Comparison of ENCODE assay signal across 13 cellular contexts in the genomic region with DNA sequence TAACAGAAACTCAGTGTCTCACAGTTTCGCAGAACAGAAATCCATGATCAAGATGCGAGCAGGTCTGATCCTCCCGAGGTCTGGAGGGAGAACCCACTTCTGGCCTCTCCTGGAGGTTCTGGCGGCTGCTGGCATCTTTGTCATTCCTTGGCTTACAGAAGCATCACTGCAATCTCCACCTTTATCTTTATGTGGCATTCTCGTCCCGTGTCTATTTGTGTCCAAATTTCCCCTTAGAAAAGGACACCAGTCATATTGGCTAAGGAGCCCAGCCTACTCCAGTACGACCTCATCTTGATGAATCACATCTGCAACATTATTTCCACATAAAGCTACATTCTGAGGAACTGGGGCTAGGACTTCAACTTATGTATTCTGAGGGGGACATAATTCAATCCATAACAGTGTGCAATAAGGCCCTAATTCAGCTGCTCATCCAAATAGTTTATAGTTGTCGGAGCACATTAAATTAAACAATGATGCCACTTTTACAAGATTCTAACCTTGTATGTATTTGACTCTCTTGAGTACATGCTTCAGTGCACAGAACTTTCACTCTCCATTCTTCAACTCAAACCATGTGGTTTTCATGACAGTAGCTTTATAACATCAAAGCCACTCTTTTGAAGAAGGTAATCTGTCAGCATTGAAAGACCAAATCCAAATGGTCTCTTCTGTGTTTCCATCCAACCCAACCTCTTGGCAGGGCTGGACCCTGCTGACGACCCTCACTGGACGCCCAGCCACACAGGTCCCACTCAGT.
A peak's percentile ranks its signal among the peaks of the same experiment; 100 is the strongest.
DNase-seq lines count a peak whose midpoint lies in the region; ATAC-seq and TF ChIP-seq lines count a peak whose summit lies in the region.
"Had no signal": no experiment of that assay in that cellular context is flagged by ENCODE, and none has a peak within 500 bp of the region (broad histone marks: within the 10 kb centered on the region; RNA-seq: fewer than 3 reads in every experiment).

No MANE protein-coding gene starts in this region.

- ATAC-seq in GM18519 (IDR thresholded peaks at IDR 0.05; ENCODE audit: low FRiP score, unreplicated experiment): peak; percentile 86
- peak; percentile 77 for ATAC-seq in GM21576 (IDR thresholded peaks at IDR 0.05; ENCODE audit: unreplicated experiment)
- peak; percentile 69 for ATAC-seq in HG03175 (IDR thresholded peaks at IDR 0.05; ENCODE audit: unreplicated experiment)

- intact Hi-C loops in posterior vena cava (cut with DNase I): no loop called here

- no peak for TF ChIP-seq CTCF in epithelial cell of esophagus (IDR thresholded peaks at IDR 0.05; ENCODE audit: insufficient read depth, low read depth, low read length, missing control alignments)

- H3K4me3 ChIP-seq in epithelial cell of esophagus (ENCODE audit: low read length): no peak overlapping the region
- H3K4me3 ChIP-seq: colonic mucosa had no signal

- DNase-seq in epithelial cell of esophagus (ENCODE audit: low read depth): peak; percentile 25
- DNase-seq in T1000 (lab: John Stamatoyannopoulos, UW): no peak
- no peak for DNase-seq in NCI-H1694 (lab: John Stamatoyannopoulos, UW)
- DNase-seq in posterior vena cava (ENCODE audit: low spot score): no peak
- DNase-seq in HuH-7.5 (ENCODE audit: low spot score): no peak
- DNase-seq: activated CD8-positive, alpha-beta memory T cell treated with anti-CD3 and anti-CD28 coated beads, Interleukin-2, amount 50 U/mL, for 4 hours; colonic mucosa; DMS53; GOT3; NCI-H1092 had no signal
